ENCODE assay signal across 8 cellular contexts in the genomic region with DNA sequence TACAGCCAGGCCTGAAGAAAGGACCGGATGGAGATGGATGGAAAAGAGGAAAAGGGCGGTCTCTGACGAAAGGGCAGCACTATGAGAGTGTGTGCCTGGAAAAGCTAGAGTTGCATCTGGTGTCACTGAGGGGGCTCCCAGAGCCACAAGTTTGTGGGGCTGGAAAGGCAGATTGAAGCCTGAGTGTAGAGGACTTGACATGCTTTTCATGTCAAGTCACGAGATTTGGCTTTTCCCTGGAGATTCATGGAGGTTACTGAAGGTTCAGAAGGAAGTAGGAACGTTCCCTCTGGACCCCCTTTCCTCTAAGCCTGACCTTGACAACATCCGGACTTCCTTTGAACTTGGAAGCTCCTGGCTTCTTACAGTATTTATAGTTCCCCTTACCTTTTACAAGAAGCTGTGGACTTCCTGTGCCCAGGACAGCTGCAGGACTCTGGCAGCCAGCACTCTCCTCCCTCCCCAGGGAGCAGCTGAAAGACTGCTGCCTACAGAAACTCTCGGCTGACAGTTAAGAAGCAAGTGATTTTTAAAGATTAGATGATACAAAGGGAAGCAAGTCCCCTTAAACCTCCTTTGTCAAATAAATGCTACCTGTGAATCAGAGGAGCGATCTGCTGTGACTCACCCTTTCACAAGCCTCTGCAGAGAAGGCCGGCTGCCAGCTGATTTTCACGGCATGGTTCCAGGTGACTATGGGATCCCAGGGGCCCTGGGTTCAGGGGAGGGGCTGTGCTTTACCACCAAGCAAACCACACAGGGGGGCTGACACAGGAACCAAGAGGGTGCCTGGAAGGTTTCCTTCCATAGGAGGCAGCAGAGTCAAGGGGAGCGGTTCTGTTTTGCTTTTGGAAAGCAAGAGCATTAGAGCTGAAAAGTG.
A peak's percentile ranks its signal among the peaks of the same experiment; 100 is the strongest.
DNase-seq lines count a peak whose midpoint lies in the region; ATAC-seq lines count a peak whose summit lies in the region.

No MANE protein-coding gene starts in this region.

- H3K9me3 ChIP-seq in CD4-positive, CD25-positive, alpha-beta regulatory T cell (ENCODE audit: control insufficient read depth in 2 of 2, low read length in 2 of 2): no peaks in the 10 kb centered on the region

- no peaks in the 10 kb centered on the region for H3K27me3 ChIP-seq in CD4-positive, CD25-positive, alpha-beta regulatory T cell (ENCODE audit: control insufficient read depth, insufficient read depth, low read length)

- no peak overlapping the region for H3K4me3 ChIP-seq in CD4-positive, CD25-positive, alpha-beta regulatory T cell (ENCODE audit: low read depth, low read length)

- H3K9me3 Mint-ChIP-seq in CD4-positive, CD25-positive, alpha-beta regulatory T cell: peaks cover 0 to 7% (median 4%) of the 10 kb centered on the region in 7 donors
- peaks cover 8% of the 10 kb centered on the region for H3K9me3 Mint-ChIP-seq in activated naive CD4-positive, alpha-beta T cell treated with anti-CD3 and anti-CD28 coated beads, Interleukin-2, amount 10 ng/mL, durations not matched to agents 7 days and 5 days
- H3K9me3 Mint-ChIP-seq in activated T-helper 2 cell treated with anti-CD3 and anti-CD28 coated beads, Interferon-gamma antibody, Interleukin-2, Interleukin-4, amounts not matched to agents 10 μg/mL and 5 μg/mL and 100 μg/mL, durations not matched to agents 14 hours and 24 hours and 36 hours: peaks cover 7% of the 10 kb centered on the region

- CTCF ChIA-PET in activated naive CD4-positive, alpha-beta T cell treated with anti-CD3 and anti-CD28 coated beads, Interleukin-2, amount 10 ng/mL, durations not matched to agents 7 days and 5 days (lab: Charles Lee): interaction anchor here (0.6 to 1.4 kb wide), 3 partner anchors 220 to 261 kb away, joined by 3 to 6 read pairs (median 4); no protein-coding TSS in a partner anchor

- no peaks in the 10 kb centered on the region for H3K36me3 ChIP-seq in CD4-positive, CD25-positive, alpha-beta regulatory T cell (ENCODE audit: control insufficient read depth, insufficient read depth, low read length)

- peaks cover 15% of the 10 kb centered on the region for H3K36me3 Mint-ChIP-seq in CD4-positive, CD25-positive, alpha-beta regulatory T cell
- H3K36me3 Mint-ChIP-seq in activated naive CD4-positive, alpha-beta T cell treated with anti-CD3 and anti-CD28 coated beads, Interleukin-2, amount 10 ng/mL, durations not matched to agents 7 days and 5 days: no peaks in the 10 kb centered on the region
- peaks cover 3% of the 10 kb centered on the region for H3K36me3 Mint-ChIP-seq in activated T-helper 2 cell treated with anti-CD3 and anti-CD28 coated beads, Interferon-gamma antibody, Interleukin-2, Interleukin-4, amounts not matched to agents 10 μg/mL and 5 μg/mL and 100 μg/mL, durations not matched to agents 14 hours and 24 hours and 36 hours (ENCODE audit: low read depth)

- intact Hi-C loops in activated T-helper 2 cell treated with anti-CD3 and anti-CD28 coated beads, Interferon-gamma antibody, Interleukin-2, Interleukin-4, amounts not matched to agents 10 μg/mL and 5 μg/mL and 100 μg/mL, durations not matched to agents 14 hours and 24 hours and 36 hours (cut with micrococcal nuclease): no loop called here

- no peak overlapping the region for H3K27ac ChIP-seq in CD4-positive, CD25-positive, alpha-beta regulatory T cell (ENCODE audit: insufficient read depth, low read length, poor library complexity, severe bottlenecking)

- DNase-seq in CD4-positive, CD25-positive, alpha-beta regulatory T cell: peak in 2 of 3 donors; percentile 10 to 29
- peak; percentile 22 for DNase-seq in NCI-H2171 (lab: John Stamatoyannopoulos, UW)
- peak; percentile 34 for DNase-seq in activated naive CD4-positive, alpha-beta T cell treated with anti-CD3 and anti-CD28 coated beads, Interleukin-2, amount 10 ng/mL, durations not matched to agents 7 days and 5 days
- peak; percentile 77 for DNase-seq in iris pigment epithelial cell (ENCODE audit: low read depth)
- peak; percentile 58 for DNase-seq in stimulated activated CD4-positive, alpha-beta T cell treated with anti-CD3 and anti-CD28 coated beads, Interleukin-1b, Interleukin-23, amount 100 ng/mL, for 48 hours
- DNase-seq in activated T-helper 2 cell treated with anti-CD3 and anti-CD28 coated beads, Interferon-gamma antibody, Interleukin-2, Interleukin-4, amounts not matched to agents 10 μg/mL and 5 μg/mL and 100 μg/mL, durations not matched to agents 14 hours and 24 hours and 36 hours (ENCODE audit: low spot score): no peak

- peaks cover 0 to 5% (median 4%) of the 10 kb centered on the region in 4 donors for H3K4me1 Mint-ChIP-seq in CD4-positive, CD25-positive, alpha-beta regulatory T cell
- H3K4me1 Mint-ChIP-seq in activated naive CD4-positive, alpha-beta T cell treated with anti-CD3 and anti-CD28 coated beads, Interleukin-2, amount 10 ng/mL, durations not matched to agents 7 days and 5 days: peaks cover 11% of the 10 kb centered on the region
- H3K4me1 Mint-ChIP-seq in activated T-helper 2 cell treated with anti-CD3 and anti-CD28 coated beads, Interferon-gamma antibody, Interleukin-2, Interleukin-4, amounts not matched to agents 10 μg/mL and 5 μg/mL and 100 μg/mL, durations not matched to agents 14 hours and 24 hours and 36 hours (ENCODE audit: low read depth): peaks cover 12% of the 10 kb centered on the region

- no peaks in the 10 kb centered on the region for H3K27me3 Mint-ChIP-seq in CD4-positive, CD25-positive, alpha-beta regulatory T cell
- H3K27me3 Mint-ChIP-seq in activated naive CD4-positive, alpha-beta T cell treated with anti-CD3 and anti-CD28 coated beads, Interleukin-2, amount 10 ng/mL, durations not matched to agents 7 days and 5 days: peaks cover 4% of the 10 kb centered on the region
- H3K27me3 Mint-ChIP-seq in activated T-helper 2 cell treated with anti-CD3 and anti-CD28 coated beads, Interferon-gamma antibody, Interleukin-2, Interleukin-4, amounts not matched to agents 10 μg/mL and 5 μg/mL and 100 μg/mL, durations not matched to agents 14 hours and 24 hours and 36 hours (ENCODE audit: low read depth): no peaks in the 10 kb centered on the region

- H3K4me1 ChIP-seq in CD4-positive, CD25-positive, alpha-beta regulatory T cell (ENCODE audit: control insufficient read depth, insufficient read depth, low read length, poor library complexity, severe bottlenecking): no peaks in the 10 kb centered on the region

- peak in 1 of 2 donors; percentile 37 for ATAC-seq in CD4-positive, CD25-positive, alpha-beta regulatory T cell (ENCODE audit: low read depth in 2 of 2)
- ATAC-seq in GM21576 (IDR thresholded peaks at IDR 0.05; ENCODE audit: unreplicated experiment) (peak; percentile 54), HG03097 (IDR thresholded peaks at IDR 0.05; ENCODE audit: low FRiP score, unreplicated experiment) (no peak)

- no peak overlapping the region for H3K4me3 Mint-ChIP-seq in CD4-positive, CD25-positive, alpha-beta regulatory T cell
- H3K4me3 Mint-ChIP-seq in activated naive CD4-positive, alpha-beta T cell treated with anti-CD3 and anti-CD28 coated beads, Interleukin-2, amount 10 ng/mL, durations not matched to agents 7 days and 5 days: no peak overlapping the region
- no peak overlapping the region for H3K4me3 Mint-ChIP-seq in activated T-helper 2 cell treated with anti-CD3 and anti-CD28 coated beads, Interferon-gamma antibody, Interleukin-2, Interleukin-4, amounts not matched to agents 10 μg/mL and 5 μg/mL and 100 μg/mL, durations not matched to agents 14 hours and 24 hours and 36 hours (ENCODE audit: low read depth)

- H3K27ac Mint-ChIP-seq in CD4-positive, CD25-positive, alpha-beta regulatory T cell: peak overlapping the region in 1 of 3 donors; percentile 37
- H3K27ac Mint-ChIP-seq in activated naive CD4-positive, alpha-beta T cell treated with anti-CD3 and anti-CD28 coated beads, Interleukin-2, amount 10 ng/mL, durations not matched to agents 7 days and 5 days: peak overlapping the region; percentile 25
- H3K27ac Mint-ChIP-seq in activated T-helper 2 cell treated with anti-CD3 and anti-CD28 coated beads, Interferon-gamma antibody, Interleukin-2, Interleukin-4, amounts not matched to agents 10 μg/mL and 5 μg/mL and 100 μg/mL, durations not matched to agents 14 hours and 24 hours and 36 hours: no peak overlapping the region
